ENCODE assay signal across 13 cellular contexts in genomic region chr2:13201924-13202323, GRCh38.
DNase-seq lines count a peak whose midpoint lies in the region; ATAC-seq and TF ChIP-seq lines count a peak whose summit lies in the region.
"Had no signal": no experiment of that assay in that cellular context is flagged by ENCODE, and none has a peak within 500 bp of the region (broad histone marks: within the 10 kb centered on the region; RNA-seq: fewer than 3 reads in every experiment).

No MANE protein-coding gene starts in this region.

- ATAC-seq in DND-41 (ENCODE audit: insufficient read depth, low read depth) (no peak), body of pancreas (no peak)
- ATAC-seq: HCT116, sciatic nerve had no signal

- H3K27ac ChIP-seq in DND-41 (ENCODE audit: low read length), result no peak overlapping the region
- H3K27ac ChIP-seq in body of pancreas, result no peak overlapping the region
- H3K27ac ChIP-seq in left ventricle myocardium inferior (replicated peaks), result no peak overlapping the region

- H3K27ac Mint-ChIP-seq in neural crest cell (ENCODE audit: unreplicated experiment), result no peak overlapping the region
- H3K27ac Mint-ChIP-seq: immature natural killer cell; T-helper 2 cell treated with Interferon-gamma antibody and Interleukin-4, amounts not matched to agents 5 μg/mL and 100 μg/mL, for 36 hours had no signal

- WGBS in body of pancreas, 2 donors, result 52 to 58% methylated on average over 2 of the region's 2 CpGs

- H3K36me3 Mint-ChIP-seq in neural crest cell (ENCODE audit: low read depth), result no peaks in the 10 kb centered on the region
- H3K36me3 Mint-ChIP-seq: immature natural killer cell had no signal

- no peaks in the 10 kb centered on the region for H3K27me3 Mint-ChIP-seq in neural crest cell (ENCODE audit: low read depth)
- H3K27me3 Mint-ChIP-seq: central memory CD8-positive, alpha-beta T cell had no signal

- H2AFZ ChIP-seq in DND-41 (ENCODE audit: low read depth, low read length), result no peak overlapping the region

- H3K4me1 ChIP-seq in DND-41 (ENCODE audit: insufficient read depth, low read length) (no peaks in the 10 kb centered on the region), body of pancreas (no peaks in the 10 kb centered on the region), left ventricle myocardium inferior (no peaks in the 10 kb centered on the region)

- intact Hi-C loops in body of pancreas (cut with DNase I), result no loop called here
- intact Hi-C loops in left ventricle myocardium inferior (cut with micrococcal nuclease), result no loop called here

- TF ChIP-seq CTCF in DND-41 (IDR thresholded peaks at IDR 0.05; ENCODE audit: borderline replicate concordance, extremely low read depth, low read length, poor library complexity, severe bottlenecking), result peak; percentile 23
- peak in 6 of 7 experiments; percentile 10 to 21 (median 14) for TF ChIP-seq CTCF in body of pancreas (IDR thresholded peaks at IDR 0.05)
- TF ChIP-seq CTCF in neural crest cell (conservative IDR thresholded peaks at IDR 0.05), result peak; percentile 20
- no peak for TF ChIP-seq CTCF in left ventricle myocardium inferior (IDR thresholded peaks at IDR 0.05; ENCODE audit: borderline replicate concordance)

- no peaks in the 10 kb centered on the region for H4K20me1 ChIP-seq in DND-41 (ENCODE audit: insufficient read depth, low read length)

- no peaks in the 10 kb centered on the region for H3K27me3 ChIP-seq in DND-41 (ENCODE audit: insufficient read depth, low read length, poor library complexity)
- no peaks in the 10 kb centered on the region for H3K27me3 ChIP-seq in body of pancreas
- no peaks in the 10 kb centered on the region for H3K27me3 ChIP-seq in left ventricle myocardium inferior (ENCODE audit: low read depth)

- no peak overlapping the region for H3K4me3 Mint-ChIP-seq in neural crest cell
- H3K4me3 Mint-ChIP-seq: central memory CD8-positive, alpha-beta T cell; immature natural killer cell; T-helper 2 cell treated with Interferon-gamma antibody and Interleukin-4, amounts not matched to agents 5 μg/mL and 100 μg/mL, for 36 hours had no signal

- H3K4me3 ChIP-seq in DND-41 (ENCODE audit: low read depth in 1 of 2, low read length in 2 of 2), result no peak overlapping the region
- H3K4me3 ChIP-seq in body of pancreas, result no peak overlapping the region
- H3K4me3 ChIP-seq in left ventricle myocardium inferior, result no peak overlapping the region

- no peak for TF ChIP-seq POLR2A in body of pancreas (IDR thresholded peaks at IDR 0.05)

- no peaks in the 10 kb centered on the region for H3K36me3 ChIP-seq in DND-41 (ENCODE audit: insufficient read depth, low read length)
- no peaks in the 10 kb centered on the region for H3K36me3 ChIP-seq in body of pancreas (replicated peaks in 1 of 2; ENCODE audit: insufficient read depth in 1 of 2, low read depth in 2 of 2)
- H3K36me3 ChIP-seq in left ventricle myocardium inferior, result no peaks in the 10 kb centered on the region

- peaks cover under 1% of the 10 kb centered on the region for H3K9me3 Mint-ChIP-seq in neural crest cell
- H3K9me3 Mint-ChIP-seq: central memory CD8-positive, alpha-beta T cell; immature natural killer cell; T-helper 2 cell treated with Interferon-gamma antibody and Interleukin-4, amounts not matched to agents 5 μg/mL and 100 μg/mL, for 36 hours had no signal

- no peaks in the 10 kb centered on the region for H3K4me1 Mint-ChIP-seq in neural crest cell
- H3K4me1 Mint-ChIP-seq: central memory CD8-positive, alpha-beta T cell; immature natural killer cell had no signal

- no peaks in the 10 kb centered on the region for H3K9me3 ChIP-seq in DND-41 (ENCODE audit: insufficient read depth, low read length, severe bottlenecking)
- H3K9me3 ChIP-seq in body of pancreas, result no peaks in the 10 kb centered on the region
- no peaks in the 10 kb centered on the region for H3K9me3 ChIP-seq in left ventricle myocardium inferior (replicated peaks)

- no peak overlapping the region for H3K9ac ChIP-seq in DND-41 (ENCODE audit: low read depth, low read length)

- H3K4me2 ChIP-seq in DND-41 (ENCODE audit: insufficient read depth, low read length), result no peak overlapping the region

- H3K79me2 ChIP-seq in DND-41 (ENCODE audit: insufficient read depth, low read length), result no peaks in the 10 kb centered on the region

- DNase-seq in DND-41 (no peak), M059J (ENCODE audit: low read depth) (peak; percentile 0), body of pancreas (peak in 2 of 4 donors; percentile 3 to 9), neural crest cell (ENCODE audit: low read depth, low spot score) (no peak), hypothalamus (lab: John Stamatoyannopoulos, UW) (no peak), left ventricle myocardium inferior (no peak)
- no peak for DNase-seq in stimulated activated naive CD4-positive, alpha-beta T cell (lab: John Stamatoyannopoulos, UW)
- DNase-seq: activated CD4-positive, alpha-beta T cell treated with anti-CD3 and anti-CD28 coated beads, Interleukin-2, amount 50 U/mL, for 48 hours; immature natural killer cell had no signal
